In the genomic region with DNA sequence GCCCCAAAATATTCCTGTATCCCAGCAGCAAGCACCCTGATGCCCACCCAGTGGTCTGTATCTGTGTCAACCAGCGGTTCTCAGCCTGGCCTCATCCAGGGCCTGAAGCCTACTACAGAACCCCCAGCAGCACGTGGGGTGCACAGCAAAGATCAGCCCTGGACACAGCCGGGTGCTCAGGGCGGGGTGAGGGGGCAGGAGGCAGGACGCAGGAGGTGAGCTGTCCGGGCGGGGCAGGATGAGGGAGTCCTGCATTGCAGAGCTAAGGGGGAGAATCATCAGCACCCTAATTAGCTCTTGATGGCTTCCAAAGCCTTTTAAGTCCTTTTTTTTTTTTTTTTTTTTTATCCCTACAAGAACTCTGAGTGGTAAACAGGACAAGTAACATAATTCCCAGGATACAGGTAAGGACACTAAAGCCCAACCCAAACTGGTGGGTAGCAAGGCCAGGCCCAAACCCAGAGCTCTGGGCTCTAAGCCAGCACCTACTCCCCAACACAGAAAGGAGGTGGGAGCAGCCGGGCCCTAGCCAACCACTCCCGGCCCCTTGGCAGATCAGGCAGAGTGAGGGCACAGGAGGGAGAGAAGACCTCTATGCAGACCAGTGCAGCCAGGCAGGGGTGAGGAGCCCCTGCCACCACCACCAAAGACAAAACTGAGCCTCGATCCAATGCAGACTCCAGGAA, we compare ENCODE assay signal across 22 cellular contexts. TPM values are rescaled to one million over a fixed set of nuclear protein-coding genes. Genes with fewer than 3 reads are reported as not detected.
DNase-seq lines count a peak whose midpoint lies in the region; ATAC-seq, FAIRE-seq and TF ChIP-seq lines count a peak whose summit lies in the region.
"Had no signal": no experiment of that assay in that cellular context is flagged by ENCODE, and none has a peak within 500 bp of the region (broad histone marks: within the 10 kb centered on the region; RNA-seq: fewer than 3 reads in every experiment).

No MANE protein-coding gene starts in this region.

- no peaks in the 10 kb centered on the region for H4K20me1 ChIP-seq in K562 (replicated peaks; ENCODE audit: control insufficient read depth, insufficient read depth, low read length)

- H3K9me3 Mint-ChIP-seq in CD14-positive monocyte: peaks cover 0 to 10% (median 6%) of the 10 kb centered on the region in 7 donors

- TF ChIP-seq RAD21 in K562 (CRISPR knock-in tag; conservative IDR thresholded peaks at IDR 0.05 in 1 of 2, IDR thresholded peaks at IDR 0.05 in 1 of 2): no peak

- H3K36me3 ChIP-seq in HUES64 (ENCODE audit: insufficient read depth, low read length) (no peaks in the 10 kb centered on the region), K562 (ENCODE audit: control insufficient read depth, insufficient read depth, low read length) (no peaks in the 10 kb centered on the region)

- CTCF ChIA-PET in K562 (lab: Yijun Ruan, JAX; ENCODE audit: low intra/inter-chr PET ratio): no interaction called here

- peaks cover 16% of the 10 kb centered on the region for H3K4me1 Mint-ChIP-seq in CD14-positive monocyte
- H3K4me1 Mint-ChIP-seq: B cell; CD4-positive, alpha-beta memory T cell had no signal

- no peaks in the 10 kb centered on the region for H3K36me3 Mint-ChIP-seq in CD14-positive monocyte
- H3K36me3 Mint-ChIP-seq: CD4-positive, alpha-beta memory T cell had no signal

- no peak overlapping the region for H3K4me3 Mint-ChIP-seq in CD14-positive monocyte
- H3K4me3 Mint-ChIP-seq: B cell; CD4-positive, alpha-beta memory T cell had no signal

- ATAC-seq in K562 (peak; percentile 83), HG02884 (IDR thresholded peaks at IDR 0.05; ENCODE audit: unreplicated experiment) (no peak)

- DNase-seq in ELR (ENCODE audit: low read depth): peak; percentile 42
- DNase-seq in K562 (ENCODE audit: extremely low read depth in 1 of 4, low spot score in 3 of 4): peak; percentile 28 to 56 (median 38)
- peak; percentile 73 for DNase-seq in mesenteric fat pad (ENCODE audit: low spot score)
- no peak for DNase-seq in globus pallidus (ENCODE audit: low spot score)
- DNase-seq in CD14-positive monocyte (ENCODE audit: low spot score): no peak
- no peak for DNase-seq in cerebellar cortex (ENCODE audit: low spot score)
- DNase-seq: CD4-positive, alpha-beta memory T cell; DMS79 treated with DMSO at 0.1 percent for 48 hours; GDM1; GOT3; Kasumi-1; MV-4-11; NCI-H1417 treated with DMSO at 0.1 percent for 48 hours; NCI-H2029 treated with DMSO at 0.1 percent for 48 hours; NCI-H345; NCI-H526 treated with DMSO at 0.1 percent for 48 hours; Right ventricle myocardium superior had no signal

- no peaks in the 10 kb centered on the region for H3K79me2 ChIP-seq in K562 (ENCODE audit: control insufficient read depth, insufficient read depth, low read length)

- TF ChIP-seq EP300 in K562 (IDR thresholded peaks at IDR 0.05; ENCODE audit: low read length): no peak

- no peak overlapping the region for H3K4me2 ChIP-seq in K562 (ENCODE audit: insufficient read depth, low read length)

- intact Hi-C loops in K562 (cut with micrococcal nuclease): no loop called here
- intact Hi-C loops in CD14-positive monocyte (cut with micrococcal nuclease): no loop called here

- H3K4me1 ChIP-seq in HUES64 (ENCODE audit: insufficient read depth, low read length) (no peaks in the 10 kb centered on the region), K562 (replicated peaks in 1 of 2; ENCODE audit: control insufficient read depth in 2 of 2, insufficient read depth in 2 of 2, low read length in 2 of 2) (peaks cover 5 to 8% of the 10 kb centered on the region in 2 experiments; a peak in 4 of 5 replicates)

- in situ Hi-C loops in K562 (cut with MboI): no loop called here

- H3K27me3 ChIP-seq in HUES64 (ENCODE audit: insufficient read depth, low read length): no peaks in the 10 kb centered on the region
- H3K27me3 ChIP-seq in K562 (ENCODE audit: control insufficient read depth in 2 of 2, insufficient read depth in 2 of 2, low read length in 2 of 2): no peaks in the 10 kb centered on the region

- peaks cover 0 to 7% (median 2%) of the 10 kb centered on the region in 3 donors for H3K27me3 Mint-ChIP-seq in CD14-positive monocyte (ENCODE audit: low read depth in 3 of 3)

- no peak for TF ChIP-seq POLR2A in K562 (conservative IDR thresholded peaks at IDR 0.05)

- no peak for FAIRE-seq in K562 (lab: Jason Lieb, UNC)
- FAIRE-seq: D721Med, GM12892 had no signal

- H3K9me1 ChIP-seq in K562 (ENCODE audit: control insufficient read depth, insufficient read depth, low read length): no peaks in the 10 kb centered on the region

- peak overlapping the region in 1 of 7 donors; percentile 11 for H3K27ac Mint-ChIP-seq in CD14-positive monocyte
- H3K27ac Mint-ChIP-seq: B cell; CD4-positive, alpha-beta memory T cell had no signal

- 93% methylated on average over 10 of the region's 10 CpGs for WGBS in HUES64
- 35% methylated on average over 8 of the region's 10 CpGs for WGBS in K562 (ENCODE audit: insufficient coverage, low coverage, missing lambda C conversion rate)

- H3K9ac ChIP-seq in HUES64 (ENCODE audit: low read depth, low read length) (0 out of 2 replicates have a peak overlapping the region, but pooled peaks have one; percentile 31), K562 (ENCODE audit: insufficient read depth in 1 of 2, low read depth in 2 of 2, low read length in 2 of 2) (peak overlapping the region; percentile 22 to 67; a peak in 2 of 4 replicates)

- BruUV-seq in K562 (replicated peaks; lab: Mats Ljungman, UMichigan): no TSS peak

- POLR2A ChIA-PET in K562 (lab: Yijun Ruan, JAX): interaction anchor here (0.7 to 1.4 kb wide), 3 partner anchors 32 to 183 kb away, joined by 3 to 4 read pairs (median 3); partner anchors contain the start of gene EIF5

- H3K27ac ChIP-seq in HUES64 (ENCODE audit: low read depth, low read length) (no peak overlapping the region), K562 (ENCODE audit: extremely low read depth, low read depth, low read length) (no peak overlapping the region)

- no peak overlapping the region for H3K4me3 ChIP-seq in HUES64 (ENCODE audit: low read length)
- no peak overlapping the region for H3K4me3 ChIP-seq in K562

- no peak for TF ChIP-seq CTCF in K562 (IDR thresholded peaks at IDR 0.05 in 2 of 3, conservative IDR thresholded peaks at IDR 0.05 in 1 of 3; ENCODE audit: insufficient read depth in 2 of 3, low read depth in 1 of 3, low read length in 3 of 3)
- no peak for TF ChIP-seq CTCF in CD14-positive monocyte (IDR thresholded peaks at IDR 0.05)

- H2AFZ ChIP-seq in K562 (ENCODE audit: low read depth, low read length): peak overlapping the region; percentile 78

- H3K9me3 ChIP-seq in HUES64 (ENCODE audit: insufficient read depth, low read depth, low read length) (no peaks in the 10 kb centered on the region), K562 (replicated peaks; ENCODE audit: control insufficient read depth, insufficient read depth, low read depth, low read length) (no peaks in the 10 kb centered on the region)

TF ChIP-seq in K562, 482 proteins besides CTCF, POLR2A, EP300 and RAD21 (continues in another document):
- TF ChIP-seq PTBP1 (IDR thresholded peaks at IDR 0.05; ENCODE audit: low read depth, low read length) (no peak), GABPA (tag; conservative IDR thresholded peaks at IDR 0.05; ENCODE audit: low read depth) (no peak)

RNA-seq across cellular contexts. Expression of gene EIF5, which starts 32.4 kb away (rescaled TPM):
- 269 TPM for polyA plus RNA-seq in HUES64 (2013, experiment 1 of 2)
- 257 TPM for polyA plus RNA-seq in HUES64 (2013, experiment 2 of 2)
- 338 and 574 TPM in 2 replicates for total RNA-seq in K562 (2011; cell fraction: chromatin; rRNA removed; ENCODE audit: low replicate concordance)
- 188 and 198 TPM in 2 replicates for total RNA-seq in K562 (2011; cell fraction: nucleolus; rRNA removed)
- 241 and 245 TPM in 2 replicates for total RNA-seq in K562 (2011; cell fraction: nucleoplasm; rRNA removed)
- total RNA-seq in K562 (2014; rRNA removed) (118 and 174 TPM in 2 replicates), K562 (2014; rRNA removed; fragmentation: Illumina TruSeq; extraction: Trizol) (197 and 205 TPM in 2 replicates), K562 (2015; rRNA removed; fragmentation: Illumina TruSeq; extraction: Trizol) (176 and 190 TPM in 2 replicates), K562 (2021) (278 and 314 TPM in 2 replicates), mesenteric fat pad (267 TPM)
- polyA plus RNA-seq in K562 (2011; rRNA removed) (347 and 442 TPM in 2 replicates), K562 (2014; fragmentation: Illumina TruSeq; extraction: Trizol) (192 and 286 TPM in 2 replicates), K562 (2014; fragmentation: Nextera tagmentation; extraction: Ambion mirVana) (100 to 1,000 TPM in 1 of 2 experiments, 10 to 100 TPM in 1; 92.7 to 126 TPM), K562 (2014; rRNA removed) (134 and 152 TPM in 2 replicates), CD14-positive monocyte (100 to 1,000 TPM; 163 to 191 TPM)
- polyA plus RNA-seq in K562 (2011; cell fraction: cytosol; rRNA removed): 171 and 226 TPM in 2 replicates
- 223 and 263 TPM in 2 replicates for polyA plus RNA-seq in K562 (2011; cell fraction: nucleus; rRNA removed)
- polyA plus RNA-seq in K562 (2012): 203 and 316 TPM in 2 replicates
- polyA minus RNA-seq in K562 (2011; rRNA and poly(A)+ RNA removed): 449 and 508 TPM in 2 replicates
- polyA minus RNA-seq in K562 (2011; cell fraction: cytosol; rRNA and poly(A)+ RNA removed): 113 and 158 TPM in 2 replicates
- polyA minus RNA-seq in K562 (2011; cell fraction: nucleus; rRNA and poly(A)+ RNA removed): 117 and 192 TPM in 2 replicates

Comparison
In these comparisons a context has a peak if more than half of its experiments do, and no peak if none do; other contexts are left out.
1. DNase-seq: peak in ELR (single experiment), K562 (4 of 4) and mesenteric fat pad (single experiment); none in globus pallidus (single experiment), CD14-positive monocyte (single experiment) and cerebellar cortex (single experiment).